Comparison of ENCODE assay signal across 21 cellular contexts in genomic region chr17:65190467-65191095, GRCh38. TPM values are rescaled to one million over a fixed set of nuclear protein-coding genes. Genes with fewer than 3 reads are reported as not detected.
DNase-seq lines count a peak whose midpoint lies in the region; ATAC-seq, FAIRE-seq and TF ChIP-seq lines count a peak whose summit lies in the region.
"Had no signal": no experiment of that assay in that cellular context is flagged by ENCODE, and none has a peak within 500 bp of the region (broad histone marks: within the 10 kb centered on the region; RNA-seq: fewer than 3 reads in every experiment).

No MANE protein-coding gene starts in this region.

- H3K79me1 ChIP-seq in mesenchymal stem cell (replicated peaks; ENCODE audit: low read length, poor library complexity, severe bottlenecking) = no peaks in the 10 kb centered on the region

- peak overlapping the region in 1 of 2 experiments; percentile 45 for H3K18ac ChIP-seq in mesenchymal stem cell (ENCODE audit: low read depth in 1 of 2, low read length in 2 of 2)

- TF ChIP-seq CTCF in bronchial epithelial cell (IDR thresholded peaks at IDR 0.05; ENCODE audit: insufficient read depth, low read length, severe bottlenecking) = no peak

- H3K27ac ChIP-seq in mesenchymal stem cell (ENCODE audit: low read length, poor library complexity, severe bottlenecking) = peak overlapping the region; percentile 43
- H3K27ac ChIP-seq: esophagus squamous epithelium, right lobe of liver, VCaP had no signal

- peak; percentile 37 for DNase-seq in Daoy (ENCODE audit: low read depth)
- DNase-seq in RKO (ENCODE audit: low spot score) = peak; percentile 35
- peak; percentile 26 for DNase-seq in bronchial epithelial cell (ENCODE audit: low read depth)
- DNase-seq in mesenchymal stem cell = peak; percentile 67
- no peak for DNase-seq in stimulated activated CD4-positive, alpha-beta T cell treated with anti-CD3 and anti-CD28 coated beads, Interleukin-2, amount 100 ng/mL, for 48 hours
- no peak for DNase-seq in activated CD4-positive, alpha-beta T cell treated with anti-CD3 and anti-CD28 coated beads, Interleukin-2, amount 50 U/mL, for 4 hours
- no peak for DNase-seq in left cardiac atrium
- DNase-seq: activated CD4-positive, alpha-beta memory T cell treated with anti-CD3 and anti-CD28 coated beads for 36 hours; activated naive CD8-positive, alpha-beta T cell treated with anti-CD3 and anti-CD28 coated beads for 36 hours; activated T-cell treated with anti-CD3 and anti-CD28 coated beads, Interleukin-2, amount 50 U/mL, for 48 hours; central memory CD4-positive, alpha-beta T cell; effector CD4-positive, alpha-beta T cell; esophagus squamous epithelium; left colon; right lobe of liver had no signal

- no peak overlapping the region for H3K4me2 ChIP-seq in mesenchymal stem cell (ENCODE audit: low read length, poor library complexity, severe bottlenecking)

- H3K9ac ChIP-seq in mesenchymal stem cell (ENCODE audit: low read length) = no peak overlapping the region

- no peak overlapping the region for H2BK120ac ChIP-seq in mesenchymal stem cell (ENCODE audit: low read depth, low read length)

- no peak overlapping the region for H3K4ac ChIP-seq in mesenchymal stem cell (ENCODE audit: low read depth in 1 of 2, low read length in 2 of 2)

- no peak overlapping the region for H4K91ac ChIP-seq in mesenchymal stem cell (ENCODE audit: low read length)

- H2AK5ac ChIP-seq in mesenchymal stem cell (ENCODE audit: low read length, severe bottlenecking) = peak overlapping the region; percentile 78

- no peak for ATAC-seq in GM18873 (IDR thresholded peaks at IDR 0.05; ENCODE audit: low FRiP score, unreplicated experiment)
- ATAC-seq in left cardiac atrium = no peak
- ATAC-seq: left colon, right lobe of liver had no signal

- H3K4me3 ChIP-seq in bronchial epithelial cell (ENCODE audit: low read depth, low read length) (no peak overlapping the region), mesenchymal stem cell (ENCODE audit: insufficient read depth in 1 of 2, low read depth in 1 of 2, low read length in 2 of 2) (no peak overlapping the region)
- H3K4me3 ChIP-seq: esophagus squamous epithelium, right lobe of liver had no signal

- H3K4me1 ChIP-seq in mesenchymal stem cell (ENCODE audit: control insufficient read depth, insufficient read depth, low read depth, low read length) = peaks cover 11% of the 10 kb centered on the region
- H3K4me1 ChIP-seq: esophagus squamous epithelium had no signal

- H2BK15ac ChIP-seq in mesenchymal stem cell (ENCODE audit: low read depth, poor library complexity, severe bottlenecking) = no peak overlapping the region

- no peaks in the 10 kb centered on the region for H3K27me3 ChIP-seq in bronchial epithelial cell (ENCODE audit: control insufficient read depth, insufficient read depth, low read length)
- H3K27me3 ChIP-seq in mesenchymal stem cell (ENCODE audit: control insufficient read depth in 1 of 2, insufficient read depth in 1 of 2, low read length in 2 of 2) = peaks cover 0 to 3% of the 10 kb centered on the region in 2 experiments
- H3K27me3 ChIP-seq: right lobe of liver had no signal

- FAIRE-seq in bronchial epithelial cell (lab: Jason Lieb, UNC) = no peak
- FAIRE-seq: G401.6, GM12892, H54 had no signal

- H4K8ac ChIP-seq in mesenchymal stem cell (ENCODE audit: low read length) = no peak overlapping the region

- H3K9me3 ChIP-seq in mesenchymal stem cell (ENCODE audit: control insufficient read depth, low read length) = peaks cover 4% of the 10 kb centered on the region
- H3K9me3 ChIP-seq: esophagus squamous epithelium, right lobe of liver had no signal

- no peak overlapping the region for H2AFZ ChIP-seq in mesenchymal stem cell (ENCODE audit: low read depth, low read length)

- no peak overlapping the region for H3K23ac ChIP-seq in mesenchymal stem cell (ENCODE audit: low read length in 2 of 2)

- H3K36me3 ChIP-seq in bronchial epithelial cell (ENCODE audit: control insufficient read depth, insufficient read depth, low read length) (no peaks in the 10 kb centered on the region), mesenchymal stem cell (ENCODE audit: control insufficient read depth in 1 of 2, insufficient read depth in 2 of 2, low read depth in 1 of 2, low read length in 2 of 2) (no peaks in the 10 kb centered on the region)
- H3K36me3 ChIP-seq: esophagus squamous epithelium, right lobe of liver had no signal

- no peak overlapping the region for H3K14ac ChIP-seq in mesenchymal stem cell (ENCODE audit: low read length in 2 of 2)

- intact Hi-C loops in left cardiac atrium (cut with DNase I) = loop anchor here (2.0 to 10.0 kb wide), 2 partner anchors 32 to 266 kb away; no protein-coding TSS in a partner anchor

- WGBS in mesenchymal stem cell = 49% methylated on average over 6 of the region's 6 CpGs

- no peak overlapping the region for H2BK5ac ChIP-seq in mesenchymal stem cell (ENCODE audit: low read depth, low read length, poor library complexity, severe bottlenecking)

- no peak overlapping the region for H2BK12ac ChIP-seq in mesenchymal stem cell (ENCODE audit: low read length in 2 of 2)

RNA-seq across cellular contexts. Expression of gene RGS9, which starts 53.4 kb away (rescaled TPM):
- total RNA-seq in Daoy (2014; rRNA removed; shearing (Covaris generic)) = 0.24 and 1.1 TPM in 2 replicates
- total RNA-seq in bronchial epithelial cell = 0.90 and 1.1 TPM in 2 replicates
- 8.0 TPM for polyA plus RNA-seq in mesenchymal stem cell (2013, experiment 1 of 2)
- 8.1 TPM for polyA plus RNA-seq in mesenchymal stem cell (2013, experiment 2 of 2)
- total RNA-seq in left cardiac atrium = 1 to 10 TPM; 3.0 to 4.9 TPM
- total RNA-seq: HT-29 had no signal

Comparison
In these comparisons a context has a peak if more than half of its experiments do, and no peak if none do; other contexts are left out.
1. DNase-seq: peak in Daoy (single experiment), RKO (single experiment), bronchial epithelial cell (single experiment) and mesenchymal stem cell (single experiment); none in stimulated activated CD4-positive, alpha-beta T cell treated with anti-CD3 and anti-CD28 coated beads, Interleukin-2, amount 100 ng/mL, for 48 hours (0 of 2), activated CD4-positive, alpha-beta T cell treated with anti-CD3 and anti-CD28 coated beads, Interleukin-2, amount 50 U/mL, for 4 hours (0 of 2) and left cardiac atrium (single experiment).